Comparison of ENCODE assay signal across 9 cellular contexts in the genomic region with DNA sequence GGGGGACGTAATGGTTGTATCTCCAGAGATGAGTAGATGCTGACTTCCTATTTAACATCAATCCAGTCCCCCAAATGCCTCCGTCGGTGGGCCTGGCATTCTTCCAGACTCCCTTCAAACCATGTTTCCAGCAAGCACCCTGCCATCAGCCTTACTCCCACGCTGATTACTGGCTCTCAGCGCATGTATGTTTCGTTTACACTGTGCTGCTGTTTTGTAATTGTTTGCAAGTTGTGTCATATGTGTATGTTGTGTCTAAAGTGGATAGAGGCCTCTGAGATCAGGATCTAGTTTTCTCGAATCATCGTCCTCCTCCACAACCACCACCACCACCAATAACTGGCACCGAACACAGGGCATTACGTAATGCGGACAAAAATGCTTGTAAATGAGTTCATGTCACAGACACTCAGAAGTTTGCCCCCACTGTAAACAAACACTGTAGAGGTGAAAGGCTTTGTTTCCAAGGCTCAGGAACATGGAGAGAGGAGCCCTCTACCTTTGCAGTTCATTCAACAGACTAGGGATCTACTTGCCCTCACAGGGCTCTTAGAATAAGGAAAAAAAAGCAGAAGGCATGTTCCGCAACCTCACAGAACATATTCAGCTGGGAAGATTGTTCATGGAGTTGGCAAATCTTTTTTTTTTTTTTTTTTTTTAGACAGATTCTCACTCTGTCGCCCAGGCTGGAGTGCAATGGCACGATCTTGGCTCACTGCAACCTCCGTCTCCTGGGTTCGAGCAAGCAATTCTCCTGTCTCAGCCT. TPM values are rescaled to one million over a fixed set of nuclear protein-coding genes. Genes with fewer than 3 reads are reported as not detected.
DNase-seq lines count a peak whose midpoint lies in the region; ATAC-seq and TF ChIP-seq lines count a peak whose summit lies in the region.
"Had no signal": no experiment of that assay in that cellular context is flagged by ENCODE, and none has a peak within 500 bp of the region (broad histone marks: within the 10 kb centered on the region; RNA-seq: fewer than 3 reads in every experiment).

No MANE protein-coding gene starts in this region.

- H3K36me3 ChIP-seq in colonic mucosa, result no peaks in the 10 kb centered on the region
- H3K36me3 ChIP-seq in parathyroid adenoma (ENCODE audit: control insufficient read depth, insufficient read depth, low read length), result no peaks in the 10 kb centered on the region
- no peaks in the 10 kb centered on the region for H3K36me3 ChIP-seq in aorta (ENCODE audit: control insufficient read depth in 1 of 2, insufficient read depth in 2 of 2, low read length in 1 of 2)

- H3K4me3 ChIP-seq in colonic mucosa (no peak overlapping the region), parathyroid adenoma (ENCODE audit: low read depth, low read length) (no peak overlapping the region), aorta (ENCODE audit: low read length in 2 of 2) (no peak overlapping the region)

- H3K27me3 ChIP-seq in colonic mucosa, result no peaks in the 10 kb centered on the region
- H3K27me3 ChIP-seq in parathyroid adenoma (ENCODE audit: control insufficient read depth, insufficient read depth, low read length), result no peaks in the 10 kb centered on the region
- no peaks in the 10 kb centered on the region for H3K27me3 ChIP-seq in aorta (ENCODE audit: control insufficient read depth in 1 of 2, insufficient read depth in 2 of 2, low read length in 1 of 2)

- intact Hi-C loops in colonic mucosa (cut with DNase I) (no loop called here), aorta (cut with DNase I) (no loop called here)

- WGBS in aorta, 2 donors, result 79% methylated on average over 16 of the region's 16 CpGs

- TF ChIP-seq CTCF in colonic mucosa (IDR thresholded peaks at IDR 0.05) (no peak), parathyroid adenoma (IDR thresholded peaks at IDR 0.05) (no peak)

- ATAC-seq in GM19455 (IDR thresholded peaks at IDR 0.05; ENCODE audit: unreplicated experiment) (no peak), aorta (ENCODE audit: low FRiP score) (no peak)

- H3K9me3 ChIP-seq in colonic mucosa (no peaks in the 10 kb centered on the region), parathyroid adenoma (ENCODE audit: control insufficient read depth, low read length) (no peaks in the 10 kb centered on the region), aorta (ENCODE audit: control insufficient read depth, low read length) (no peaks in the 10 kb centered on the region)

- H2AFZ ChIP-seq in parathyroid adenoma, result no peak overlapping the region

- H3K9ac ChIP-seq in colonic mucosa (ENCODE audit: low read depth in 2 of 2, low read length in 2 of 2), result no peak overlapping the region
- H3K9ac ChIP-seq in parathyroid adenoma, result no peak overlapping the region

- peak overlapping the region; percentile 14 for H3K4me2 ChIP-seq in parathyroid adenoma (ENCODE audit: low read length)

- H3K4me1 ChIP-seq in colonic mucosa (peaks cover 5% of the 10 kb centered on the region), parathyroid adenoma (peaks cover 7% of the 10 kb centered on the region), aorta (ENCODE audit: control insufficient read depth in 1 of 2, insufficient read depth in 2 of 2, low read length in 2 of 2) (no peaks in the 10 kb centered on the region)

- DNase-seq in Daoy (ENCODE audit: low read depth), result peak; percentile 94
- DNase-seq in NCI-H774 (lab: John Stamatoyannopoulos, UW), result peak; percentile 58
- DNase-seq in colonic mucosa, result peak; percentile 64
- no peak for DNase-seq in COLO829 (ENCODE audit: low spot score)
- no peak for DNase-seq in Kasumi-1 (lab: John Stamatoyannopoulos, UW)
- no peak for DNase-seq in aorta
- DNase-seq: Karpas-422 had no signal

- H3K79me2 ChIP-seq in parathyroid adenoma, result no peaks in the 10 kb centered on the region

- no peak overlapping the region for H3K27ac ChIP-seq in colonic mucosa
- no peak overlapping the region for H3K27ac ChIP-seq in parathyroid adenoma
- no peak overlapping the region for H3K27ac ChIP-seq in aorta (ENCODE audit: low read depth in 1 of 2, low read length in 2 of 2)

RNA-seq across cellular contexts. Expression of a gene that starts 46.1 kb away (rescaled TPM):
- total RNA-seq in Daoy (2014; rRNA removed; shearing (Covaris generic)), result 16.2 and 31.4 TPM in 2 replicates
- total RNA-seq in colonic mucosa (100 to 1,000 TPM; 102 to 141 TPM), aorta (10 to 100 TPM; 19.5 to 30.4 TPM)
- 10 to 100 TPM in 1 of 2 donors, 1 to 10 TPM in 1; 9.7 to 10.8 TPM for polyA plus RNA-seq in aorta

RNA-seq across cellular contexts. Expression of a gene that starts 52.8 kb away (rescaled TPM):
- 56.1 and 68.8 TPM in 2 replicates for total RNA-seq in Daoy (2014; rRNA removed; shearing (Covaris generic))
- total RNA-seq in colonic mucosa, result 100 to 1,000 TPM; 201 to 286 TPM
- total RNA-seq in aorta, result 10 to 100 TPM; 36.5 to 37.5 TPM
- polyA plus RNA-seq in aorta, result 10 to 100 TPM; 18.8 to 26.3 TPM

Comparison
In these comparisons a context has a peak if more than half of its experiments do, and no peak if none do; other contexts are left out.
1. DNase-seq: peak in Daoy (single experiment), NCI-H774 (single experiment) and colonic mucosa (single experiment); none in COLO829 (single experiment), Kasumi-1 (0 of 2) and aorta (0 of 2).